In genomic region chr4:123121241-123121907, GRCh38 we compare ENCODE assay signal across 22 cellular contexts.
A peak's percentile ranks its signal among the peaks of the same experiment; 100 is the strongest.
DNase-seq lines count a peak whose midpoint lies in the region; FAIRE-seq and TF ChIP-seq lines count a peak whose summit lies in the region.
"Had no signal": no experiment of that assay in that cellular context is flagged by ENCODE, and none has a peak within 500 bp of the region (broad histone marks: within the 10 kb centered on the region; RNA-seq: fewer than 3 reads in every experiment).

No MANE protein-coding gene starts in this region.

- TF ChIP-seq CTCF in PC-9 (conservative IDR thresholded peaks at IDR 0.05) (no peak), osteocyte (IDR thresholded peaks at IDR 0.05) (no peak)

- no peaks in the 10 kb centered on the region for H3K36me3 Mint-ChIP-seq in osteocyte (ENCODE audit: unreplicated experiment)

- H3K27ac ChIP-seq in PC-9, result 0 out of 2 replicates have a peak overlapping the region, but pooled peaks have one; percentile 10
- H3K27ac ChIP-seq: SJCRH30, suprapubic skin had no signal

- no peak overlapping the region for H3K4me2 ChIP-seq in PC-9
- H3K4me2 ChIP-seq: GM23338 had no signal

- H3K9me3 Mint-ChIP-seq in osteocyte (ENCODE audit: unreplicated experiment), result no peaks in the 10 kb centered on the region
- H3K9me3 Mint-ChIP-seq: activated naive CD4-positive, alpha-beta T cell treated with anti-CD3 and anti-CD28 coated beads, Interleukin-2, amount 50 U/mL, for 72 hours; GM23338; mesothelial cell of epicardium had no signal

- H3K4me1 Mint-ChIP-seq in osteocyte (ENCODE audit: unreplicated experiment), result peaks cover 19% of the 10 kb centered on the region
- H3K4me1 Mint-ChIP-seq: endodermal cell, GM23338 had no signal

- no peak overlapping the region for H2AFZ ChIP-seq in PC-9
- H2AFZ ChIP-seq: GM23338 had no signal

- peaks cover 31% of the 10 kb centered on the region for H3K4me1 ChIP-seq in PC-9 (replicated peaks; ENCODE audit: insufficient read depth)
- H3K4me1 ChIP-seq: SJCRH30 had no signal

- no peaks in the 10 kb centered on the region for H3K27me3 Mint-ChIP-seq in osteocyte (ENCODE audit: unreplicated experiment)

- CTCF ChIA-PET in PC-9 (lab: Charles Lee), result no interaction called here

- H3K79me2 ChIP-seq in PC-9 (ENCODE audit: low read depth), result no peaks in the 10 kb centered on the region

- H3K4me3 Mint-ChIP-seq in osteocyte (ENCODE audit: unreplicated experiment), result no peak overlapping the region
- H3K4me3 Mint-ChIP-seq: endodermal cell, GM23338, mesothelial cell of epicardium had no signal

- no peaks in the 10 kb centered on the region for H3K9me3 ChIP-seq in PC-9 (ENCODE audit: insufficient read depth, low read depth)
- H3K9me3 ChIP-seq: SJCRH30, suprapubic skin had no signal

- no TSS peak for BruUV-seq in PC-9 (replicated peaks; lab: Mats Ljungman, UMichigan)

- DNase-seq in PC-9, result peak in 1 of 2 experiments; percentile 66
- peak; percentile 32 for DNase-seq in dermis blood vessel endothelial cell
- DNase-seq in osteocyte (ENCODE audit: extremely low spot score, unreplicated experiment), result no peak
- no peak for DNase-seq in activated effector memory CD4-positive, alpha-beta T cell treated with anti-CD3 and anti-CD28 coated beads, Interleukin-2, amount 50 U/mL, for 16 hours
- no peak for DNase-seq in HK-2 (ENCODE audit: unreplicated experiment)
- DNase-seq in GM12892 (ENCODE audit: insufficient read length), result no peak
- DNase-seq: activated CD4-positive, alpha-beta T cell treated with anti-CD3 and anti-CD28 coated beads for 4 hours; activated T-cell treated with anti-CD3 and anti-CD28 coated beads for 4 hours; central memory CD4-positive, alpha-beta T cell; DND-41; endodermal cell; NCI-H2171; SJCRH30; stimulated activated CD4-positive, alpha-beta T cell treated with anti-CD3 and anti-CD28 coated beads, Interleukin-4, amount 100 ng/mL, for 1 hour; stimulated activated CD8-positive, alpha-beta memory T cell treated with anti-CD3 and anti-CD28 coated beads, Interleukin-4, amount 100 ng/mL, for 48 hours; T1000 had no signal

- H3K36me3 ChIP-seq in PC-9 (ENCODE audit: low read depth), result no peaks in the 10 kb centered on the region; the same call in 1 of the 2 replicates
- H3K36me3 ChIP-seq: suprapubic skin had no signal

- H4K20me1 ChIP-seq in PC-9 (ENCODE audit: insufficient read depth), result no peaks in the 10 kb centered on the region

- TF ChIP-seq POLR2A in GM12892 (IDR thresholded peaks at IDR 0.05; ENCODE audit: low read depth, low read length), result no peak

- H3F3A ChIP-seq in PC-9 (ENCODE audit: insufficient read depth, low read depth), result peaks cover 12% of the 10 kb centered on the region

- H3K27me3 ChIP-seq in PC-9 (ENCODE audit: insufficient read depth, low read depth), result no peaks in the 10 kb centered on the region
- H3K27me3 ChIP-seq: SJCRH30, suprapubic skin had no signal

- H3K9me2 ChIP-seq in PC-9 (ENCODE audit: insufficient read depth), result no peaks in the 10 kb centered on the region

- POLR2A ChIA-PET in PC-9 (lab: Charles Lee; ENCODE audit: unreplicated experiment), result no interaction called here

- FAIRE-seq in G401.6 (lab: Jason Lieb, UNC), result peak; percentile 90
- FAIRE-seq in GM12892 (lab: Jason Lieb, UNC), result no peak
- FAIRE-seq: islet of Langerhans had no signal

- intact Hi-C loops in PC-9 (cut with micrococcal nuclease; ENCODE audit: unreplicated experiment), result no loop called here

- peak overlapping the region; percentile 73 for H3K27ac Mint-ChIP-seq in osteocyte (ENCODE audit: unreplicated experiment)
- H3K27ac Mint-ChIP-seq: activated naive CD4-positive, alpha-beta T cell treated with anti-CD3 and anti-CD28 coated beads, Interleukin-2, amount 50 U/mL, for 72 hours; endodermal cell; GM23338; mesothelial cell of epicardium had no signal

- H3K4me3 ChIP-seq in PC-9, result no peak overlapping the region
- H3K4me3 ChIP-seq: GM23338, SJCRH30, suprapubic skin had no signal
